14 cellular contexts compared by ENCODE assay signal in genomic region chr21:41119901-41120300, GRCh38. TPM values are rescaled to one million over a fixed set of nuclear protein-coding genes. Genes with fewer than 3 reads are reported as not detected.
A peak's percentile ranks its signal among the peaks of the same experiment; 100 is the strongest.
DNase-seq lines count a peak whose midpoint lies in the region; ATAC-seq and TF ChIP-seq lines count a peak whose summit lies in the region.
"Had no signal": no experiment of that assay in that cellular context is flagged by ENCODE, and none has a peak within 500 bp of the region (broad histone marks: within the 10 kb centered on the region; RNA-seq: fewer than 3 reads in every experiment).

No MANE protein-coding gene starts in this region.

- H3K27me3 ChIP-seq in mammary epithelial cell (ENCODE audit: insufficient read depth, low read length), result no peaks in the 10 kb centered on the region
- no peaks in the 10 kb centered on the region for H3K27me3 ChIP-seq in breast epithelium
- peaks cover 8% of the 10 kb centered on the region; the same call in 1 of the 2 replicates for H3K27me3 ChIP-seq in MG63
- H3K27me3 ChIP-seq: BLaER1 had no signal

- H3K4me3 ChIP-seq in mammary epithelial cell (replicated peaks in 1 of 3; ENCODE audit: insufficient read depth in 1 of 3, low read depth in 2 of 3, low read length in 3 of 3), result no peak overlapping the region
- H3K4me3 ChIP-seq in breast epithelium, result no peak overlapping the region
- H3K4me3 ChIP-seq in MG63, result no peak overlapping the region
- H3K4me3 ChIP-seq: BLaER1, HAP-1 had no signal

- ATAC-seq in GM21529 (IDR thresholded peaks at IDR 0.05; ENCODE audit: unreplicated experiment) (no peak), omental fat pad (ENCODE audit: low FRiP score) (no peak)

- H3K4me1 ChIP-seq in mammary epithelial cell (ENCODE audit: insufficient read depth, low read length), result peaks cover 8% of the 10 kb centered on the region
- H3K4me1 ChIP-seq in breast epithelium, result no peaks in the 10 kb centered on the region
- H3K4me1 ChIP-seq: BLaER1, HAP-1 had no signal

- H2AFZ ChIP-seq in mammary epithelial cell (ENCODE audit: low read depth, low read length), result no peak overlapping the region

- TF ChIP-seq POLR2A in breast epithelium (IDR thresholded peaks at IDR 0.05), result no peak

- H3K27ac ChIP-seq in mammary epithelial cell (ENCODE audit: insufficient read depth, low read depth, low read length) (no peak overlapping the region), breast epithelium (no peak overlapping the region)
- H3K27ac ChIP-seq: BLaER1 had no signal

- intact Hi-C loops in mammary epithelial cell (cut with micrococcal nuclease) (loop anchor here (2.0 to 10.0 kb wide), 4 partner anchors 15 to 695 kb away; no protein-coding TSS in a partner anchor), breast epithelium (cut with DNase I; ENCODE audit: low total_unique reads) (loop anchor here (10.0 kb wide), 1 partner anchor 1195 kb away; the partner anchor contains the start of gene TFF3)

- DNase-seq in mammary epithelial cell (peak; percentile 17), breast epithelium (ENCODE audit: low spot score in 2 of 2) (no peak), MG63 (peak; percentile 28), islet precursor cell (peak; percentile 29), omental fat pad (ENCODE audit: low spot score) (no peak), NCI-H2029 treated with DMSO at 0.1 percent for 48 hours (lab: John Stamatoyannopoulos, UW) (no peak)
- DNase-seq: 8988T; CD4-positive, alpha-beta memory T cell; DMS 273 treated with DMSO at 0.1 percent for 48 hours; DMS79; GDM1 had no signal

- 93% methylated on average over 1 of the region's 1 CpG for WGBS in mammary epithelial cell (ENCODE audit: low coverage, missing lambda C conversion rate)

- H3K36me3 ChIP-seq in mammary epithelial cell (ENCODE audit: insufficient read depth, low read length) (no peaks in the 10 kb centered on the region), breast epithelium (no peaks in the 10 kb centered on the region), MG63 (no peaks in the 10 kb centered on the region)
- H3K36me3 ChIP-seq: BLaER1, HAP-1 had no signal

- dilution Hi-C loops in mammary epithelial cell (cut with HindIII; ENCODE audit: low sequenced_read_pairs), result no loop called here

- TF ChIP-seq CTCF in mammary epithelial cell (conservative IDR thresholded peaks at IDR 0.05 in 1 of 2, IDR thresholded peaks at IDR 0.05 in 1 of 2; ENCODE audit: extremely low read depth in 1 of 2, insufficient read depth in 1 of 2, low read depth in 1 of 2, low read length in 2 of 2) (no peak), breast epithelium (IDR thresholded peaks at IDR 0.05) (no peak), omental fat pad (IDR thresholded peaks at IDR 0.05) (no peak)

- H3K4me2 ChIP-seq in mammary epithelial cell (ENCODE audit: insufficient read depth, low read depth, low read length), result no peak overlapping the region
- H3K4me2 ChIP-seq: BLaER1 had no signal

- in situ Hi-C loops in mammary epithelial cell (cut with MboI; ENCODE audit: low sequenced_read_pairs in 2 of 2), result no loop called here

- H3K79me2 ChIP-seq in mammary epithelial cell (ENCODE audit: insufficient read depth, low read length), result no peaks in the 10 kb centered on the region

- no peaks in the 10 kb centered on the region for H4K20me1 ChIP-seq in mammary epithelial cell (ENCODE audit: insufficient read depth, low read length)
- H4K20me1 ChIP-seq: BLaER1 had no signal

- H3K9ac ChIP-seq in mammary epithelial cell (ENCODE audit: insufficient read depth, low read length), result no peak overlapping the region
- H3K9ac ChIP-seq: BLaER1 had no signal

- CTCF ChIA-PET in mammary epithelial cell (lab: Charles Lee; ENCODE audit: low non-redundant PET), result no interaction called here

- H3K9me3 ChIP-seq in mammary epithelial cell (replicated peaks; ENCODE audit: insufficient read depth, low read length) (no peaks in the 10 kb centered on the region), breast epithelium (no peaks in the 10 kb centered on the region), MG63 (no peaks in the 10 kb centered on the region; the same call in 1 of the 2 replicates)
- H3K9me3 ChIP-seq: BLaER1, HAP-1 had no signal

- BruUV-seq in mammary epithelial cell (replicated peaks; lab: Mats Ljungman, UMichigan), result no TSS peak

RNA-seq across cellular contexts. Expression of gene BACE2, which starts 48.1 kb away (rescaled TPM):
- total RNA-seq in mammary epithelial cell, result 100 to 1,000 TPM in 1 of 2 donors, 10 to 100 TPM in 1; 84.4 to 128 TPM
- 150 TPM for polyA plus RNA-seq in mammary epithelial cell
- polyA minus RNA-seq in mammary epithelial cell, result 102 TPM
- 10 to 100 TPM; 26.9 to 94.4 (median 67.5) TPM for total RNA-seq in breast epithelium
- 211 and 220 TPM in 2 replicates for total RNA-seq in MG63 (2014; rRNA removed; shearing (Covaris generic); ENCODE audit: low replicate concordance)
- total RNA-seq in omental fat pad, result 10 to 100 TPM; 23.5 to 39.3 (median 37.0) TPM
- total RNA-seq: CD4-positive, alpha-beta memory T cell had no signal

Comparison
In these comparisons a context has a peak if more than half of its experiments do, and no peak if none do; other contexts are left out.
1. DNase-seq: peak in mammary epithelial cell (single experiment), MG63 (single experiment) and islet precursor cell (single experiment); none in breast epithelium (0 of 2), omental fat pad (single experiment) and NCI-H2029 treated with DMSO at 0.1 percent for 48 hours (single experiment).